8 cellular contexts compared by ENCODE assay signal in genomic region chr2:130182826-130183499, GRCh38. TPM values are rescaled to one million over a fixed set of nuclear protein-coding genes. Genes with fewer than 3 reads are reported as not detected.
DNase-seq lines count a peak whose midpoint lies in the region; ATAC-seq and TF ChIP-seq lines count a peak whose summit lies in the region.
"Not testable (repeated sequence)": the region's sequence is repeated elsewhere in the genome, so short reads cannot be mapped to it uniquely, and the experiment has no call there.

No MANE protein-coding gene starts in this region.

- 7 to 14% (median 14%) methylated on average over 17 to 23 of the region's 23 CpGs for WGBS in ovary, 3 donors

- H3K36me3 ChIP-seq in NT2/D1 (ENCODE audit: insufficient read depth, insufficient read length, low read length), result peaks cover 44% of the 10 kb centered on the region
- not testable (repeated sequence) for H3K36me3 ChIP-seq in ovary, vagina

- not testable (repeated sequence) for TF ChIP-seq EP300 in ovary (IDR thresholded peaks at IDR 0.05)

- not testable (repeated sequence) for H3K36me3 Mint-ChIP-seq in immature natural killer cell

- not testable (repeated sequence) for TF ChIP-seq CTCF in ovary (IDR thresholded peaks at IDR 0.05); vagina (IDR thresholded peaks at IDR 0.05)

- peaks cover 21 to 30% of the 10 kb centered on the region in 2 donors for H3K4me1 Mint-ChIP-seq in immature natural killer cell

- not testable (repeated sequence) for H3K9me3 ChIP-seq in NT2/D1 (ENCODE audit: insufficient read depth, low read length); ovary; vagina

- peak overlapping the region in 5 of 6 donors; percentile 19 to 59 (median 48) for H3K27ac Mint-ChIP-seq in immature natural killer cell

- H3K4me3 ChIP-seq in NT2/D1 (ENCODE audit: insufficient read length, low read depth) (peak overlapping the region; percentile 58), ovary (peak overlapping the region; percentile 96), vagina (peak overlapping the region; percentile 88 to 98)

- peaks cover 12% of the 10 kb centered on the region for H3K4me1 ChIP-seq in NT2/D1 (ENCODE audit: insufficient read depth, insufficient read length)
- H3K4me1 ChIP-seq in ovary (ENCODE audit: insufficient read depth), result not testable (repeated sequence)
- peaks cover 35% of the 10 kb centered on the region for H3K4me1 ChIP-seq in vagina

- DNase-seq in NT2/D1 (ENCODE audit: low read depth, low spot score); immature natural killer cell; vagina (ENCODE audit: extremely low spot score in 2 of 2): not testable (repeated sequence)
- DNase-seq in activated CD8-positive, alpha-beta memory T cell treated with anti-CD3 and anti-CD28 coated beads, Interleukin-2, amount 50 U/mL, for 48 hours, result peak; percentile 57
- DNase-seq in dermis blood vessel endothelial cell (peak; percentile 58), ovary (peak in 2 of 5 donors; percentile 36 to 48)

- H3K27ac ChIP-seq in ovary (peak overlapping the region; percentile 17 to 69), vagina (peak overlapping the region; percentile 86)

- ATAC-seq in GM18498 (IDR thresholded peaks at IDR 0.05; ENCODE audit: unreplicated experiment), result peak; percentile 6
- peak; percentile 21 for ATAC-seq in HG02852 (IDR thresholded peaks at IDR 0.05; ENCODE audit: unreplicated experiment)

- H3K9ac ChIP-seq in NT2/D1 (ENCODE audit: insufficient read length, low read depth), result peak overlapping the region; percentile 77

- H3K9me3 Mint-ChIP-seq in immature natural killer cell, result not testable (repeated sequence)

- peaks cover 4 to 10% (median 5%) of the 10 kb centered on the region in 3 donors for H3K27me3 Mint-ChIP-seq in immature natural killer cell (ENCODE audit: low read depth in 3 of 3)

- H3K4me3 Mint-ChIP-seq in immature natural killer cell, result peak overlapping the region; percentile 60 to 79 (median 72)

- not testable (repeated sequence) for TF ChIP-seq POLR2A in ovary (IDR thresholded peaks at IDR 0.05); vagina (IDR thresholded peaks at IDR 0.05)

- intact Hi-C loops in ovary (cut with DNase I), result loop anchor here (5.0 to 10.0 kb wide), 4 partner anchors 149 to 162 kb away; partner anchors contain the start of gene IMP4 (in 2 of the 4)
- intact Hi-C loops in vagina (cut with DNase I), result loop anchor here (10.0 kb wide), 1 partner anchor 162 kb away; the partner anchor contains the start of gene IMP4

- H3K27me3 ChIP-seq in NT2/D1 (ENCODE audit: insufficient read depth, insufficient read length); ovary; vagina: not testable (repeated sequence)

RNA-seq across cellular contexts. Expression of gene MZT2B, which starts 0.9 kb away (rescaled TPM):
- total RNA-seq in dermis blood vessel endothelial cell (138 and 188 TPM in 2 replicates), ovary (100 to 1,000 TPM; 229 to 365 (median 247) TPM), vagina (156 TPM)
- polyA plus RNA-seq in immature natural killer cell (100 to 1,000 TPM; 183 to 199 (median 189) TPM), ovary (100 to 1,000 TPM in 1 of 2 donors, 1 to 10 TPM in 1; 5.4 to 228 TPM)

RNA-seq across cellular contexts. Expression of gene SMPD4, which starts 1.6 kb away (rescaled TPM):
- 13.8 and 37.0 TPM in 2 replicates for total RNA-seq in dermis blood vessel endothelial cell
- polyA plus RNA-seq in immature natural killer cell, result 10 to 100 TPM; 15.6 to 39.6 (median 21.2) TPM
- 10 to 100 TPM; 24.7 to 53.2 (median 39.5) TPM for total RNA-seq in ovary
- polyA plus RNA-seq in ovary, result 10 to 100 TPM; 28.8 to 32.1 TPM
- 45.2 TPM for total RNA-seq in vagina

RNA-seq across cellular contexts. Expression of gene TUBA3E, which starts 15.3 kb away (rescaled TPM):
- not detected in 2 replicates for total RNA-seq in dermis blood vessel endothelial cell
- not detected for polyA plus RNA-seq in immature natural killer cell
- total RNA-seq in ovary, result 1 to 10 TPM in 1 of 7 donors, under 1 TPM in 2, not detected in 4; 0.52 to 1.3 (median 0.83) TPM
- polyA plus RNA-seq in ovary, result under 1 TPM; 0.07 to 0.15 TPM
- not detected for total RNA-seq in vagina

RNA-seq across cellular contexts. Expression of gene CCDC74B, which starts 38.1 kb away (rescaled TPM):
- total RNA-seq in dermis blood vessel endothelial cell (2.2 and 2.7 TPM in 2 replicates), ovary (10 to 100 TPM in 1 of 7 donors, 1 to 10 TPM in 6; 3.3 to 42.9 (median 5.4) TPM), vagina (10.3 TPM)
- polyA plus RNA-seq in immature natural killer cell (under 1 TPM in 1 of 3 donors, not detected in 2; 0.36 TPM), ovary (1 to 10 TPM; 2.6 to 9.1 TPM)

RNA-seq across cellular contexts. Expression of gene POTEF, which starts 53.9 kb away (rescaled TPM):
- total RNA-seq in dermis blood vessel endothelial cell (0.33 and 0.34 TPM in 2 replicates), ovary (1 to 10 TPM in 1 of 7 donors, under 1 TPM in 1, not detected in 5; 0.23 to 2.2 TPM), vagina (not detected)
- polyA plus RNA-seq in immature natural killer cell (not detected), ovary (under 1 TPM in 1 of 2 donors, not detected in 1; 0.04 TPM)
